ENCODE assay signal across 1 cellular context in the genomic region with DNA sequence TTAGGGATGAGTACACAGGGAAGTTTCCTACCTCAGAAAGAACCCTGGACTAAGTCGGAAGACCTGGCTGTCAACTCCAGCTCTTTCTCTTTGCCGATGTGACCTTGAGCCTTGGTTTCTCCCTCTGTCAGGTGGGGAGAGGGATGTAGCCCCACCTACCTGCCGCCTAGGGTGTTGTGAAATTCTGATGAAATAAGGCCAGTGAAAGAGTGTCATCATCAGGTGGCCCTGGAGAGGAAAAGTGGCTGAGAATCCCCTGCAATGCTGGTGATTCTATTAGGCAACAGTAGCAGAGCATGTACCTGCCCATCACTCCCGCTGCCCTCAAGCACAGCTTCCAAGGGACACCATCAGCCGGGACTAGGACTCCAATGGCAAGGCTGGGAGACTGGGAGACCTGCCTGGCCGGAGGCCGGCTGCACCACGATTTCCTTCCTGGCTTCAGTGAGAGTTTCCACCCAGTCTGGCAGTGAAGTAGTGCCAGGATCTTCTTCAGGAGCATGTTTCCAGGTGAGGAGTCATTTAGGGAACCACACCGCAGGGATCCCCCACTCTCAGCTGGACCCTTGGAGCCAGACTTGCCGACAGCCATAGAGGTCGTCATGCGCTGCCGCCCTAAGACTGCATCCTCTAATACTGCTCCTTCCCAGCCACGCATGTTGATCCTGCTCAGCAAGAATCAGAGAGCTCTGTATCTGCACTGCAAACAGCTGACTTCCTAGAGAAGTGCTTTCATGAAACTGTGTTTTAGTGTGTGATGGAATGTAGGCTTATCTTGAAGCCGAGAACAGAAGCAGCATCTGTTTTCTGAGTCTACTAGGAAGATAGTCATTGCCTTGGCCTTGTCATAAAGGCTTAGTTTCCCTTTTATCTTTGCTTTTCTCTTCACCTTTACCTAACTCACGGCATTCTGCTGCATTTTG.
TF ChIP-seq lines count a peak whose summit lies in the region.

No MANE protein-coding gene starts in this region.

TF ChIP-seq in WTC11, 78 proteins besides CTCF, POLR2A, EP300 and RAD21 (continued from another document):
- TF ChIP-seq, protein P1, sequence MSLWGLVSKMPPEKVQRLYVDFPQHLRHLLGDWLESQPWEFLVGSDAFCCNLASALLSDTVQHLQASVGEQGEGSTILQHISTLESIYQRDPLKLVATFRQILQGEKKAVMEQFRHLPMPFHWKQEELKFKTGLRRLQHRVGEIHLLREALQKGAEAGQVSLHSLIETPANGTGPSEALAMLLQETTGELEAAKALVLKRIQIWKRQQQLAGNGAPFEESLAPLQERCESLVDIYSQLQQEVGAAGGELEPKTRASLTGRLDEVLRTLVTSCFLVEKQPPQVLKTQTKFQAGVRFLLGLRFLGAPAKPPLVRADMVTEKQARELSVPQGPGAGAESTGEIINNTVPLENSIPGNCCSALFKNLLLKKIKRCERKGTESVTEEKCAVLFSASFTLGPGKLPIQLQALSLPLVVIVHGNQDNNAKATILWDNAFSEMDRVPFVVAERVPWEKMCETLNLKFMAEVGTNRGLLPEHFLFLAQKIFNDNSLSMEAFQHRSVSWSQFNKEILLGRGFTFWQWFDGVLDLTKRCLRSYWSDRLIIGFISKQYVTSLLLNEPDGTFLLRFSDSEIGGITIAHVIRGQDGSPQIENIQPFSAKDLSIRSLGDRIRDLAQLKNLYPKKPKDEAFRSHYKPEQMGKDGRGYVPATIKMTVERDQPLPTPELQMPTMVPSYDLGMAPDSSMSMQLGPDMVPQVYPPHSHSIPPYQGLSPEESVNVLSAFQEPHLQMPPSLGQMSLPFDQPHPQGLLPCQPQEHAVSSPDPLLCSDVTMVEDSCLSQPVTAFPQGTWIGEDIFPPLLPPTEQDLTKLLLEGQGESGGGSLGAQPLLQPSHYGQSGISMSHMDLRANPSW (CRISPR knock-in tag; conservative IDR thresholded peaks at IDR 0.05; ENCODE audit: low read depth), result no peak
